Comparison of ENCODE assay signal across 12 cellular contexts in the genomic region with DNA sequence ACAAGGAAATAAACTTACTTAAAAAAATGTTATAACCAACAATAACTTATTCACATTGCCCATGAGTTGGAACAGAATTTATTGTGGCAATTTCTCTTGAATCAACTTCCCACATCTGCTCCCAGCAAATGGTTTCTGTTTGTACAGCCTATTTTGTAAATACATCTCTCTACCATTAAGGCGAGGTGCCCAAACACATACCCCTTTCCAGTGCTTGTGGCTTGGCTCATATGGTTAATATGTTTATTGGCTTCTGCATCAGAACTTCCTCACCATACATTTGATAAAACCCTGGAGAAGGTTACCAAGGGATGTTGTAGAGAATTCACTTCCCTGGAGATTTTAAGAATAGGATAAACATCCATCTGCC.
DNase-seq lines count a peak whose midpoint lies in the region; ATAC-seq and TF ChIP-seq lines count a peak whose summit lies in the region.
"Had no signal": no experiment of that assay in that cellular context is flagged by ENCODE, and none has a peak within 500 bp of the region (broad histone marks: within the 10 kb centered on the region; RNA-seq: fewer than 3 reads in every experiment).

No MANE protein-coding gene starts in this region.

- H2AFZ ChIP-seq in Loucy (ENCODE audit: low read length), result 0 out of 2 replicates have a peak overlapping the region, but pooled peaks have one; percentile 14

- H3F3A ChIP-seq in Loucy (ENCODE audit: low read depth), result no peaks in the 10 kb centered on the region

- no peaks in the 10 kb centered on the region for H3K9me2 ChIP-seq in Loucy (replicated peaks; ENCODE audit: low read depth, low read length)

- peaks cover 20 to 75% (median 59%) of the 10 kb centered on the region in 10 experiments for H3K4me1 ChIP-seq in BLaER1 treated with 17β-estradiol and CSF1 and Interleukin-3, amounts not matched to agents 10 nM and 100 nM
- H3K4me1 ChIP-seq in Loucy (ENCODE audit: insufficient read depth, low read length, poor library complexity, severe bottlenecking) (peaks cover 24% of the 10 kb centered on the region), muscle layer of duodenum (ENCODE audit: control insufficient read depth in 1 of 2, insufficient read depth in 2 of 2, low read length in 2 of 2) (peaks cover 15 to 23% of the 10 kb centered on the region in 2 donors)

- intact Hi-C loops in lower leg skin (cut with DNase I; ENCODE audit: low total_unique reads), result no loop called here

- peak overlapping the region in 7 of 10 experiments; percentile 72 to 84 (median 78); a peak in 14 of 20 replicates for H3K4me3 ChIP-seq in BLaER1 treated with 17β-estradiol and CSF1 and Interleukin-3, amounts not matched to agents 10 nM and 100 nM
- H3K4me3 ChIP-seq in Loucy (ENCODE audit: low read length, poor library complexity, severe bottlenecking) (no peak overlapping the region), coronary artery (peak overlapping the region; percentile 69), muscle layer of duodenum (ENCODE audit: low read depth in 1 of 2, low read length in 2 of 2) (peak overlapping the region; percentile 74 to 78), lower leg skin (ENCODE audit: low read depth, poor library complexity, severe bottlenecking) (no peak overlapping the region)

- no peak for DNase-seq in coronary artery (ENCODE audit: low spot score)
- no peak for DNase-seq in lower leg skin (ENCODE audit: low spot score in 2 of 2)
- no peak for DNase-seq in GM19240 (ENCODE audit: insufficient read length, low spot score)
- no peak for DNase-seq in GDM1 (lab: John Stamatoyannopoulos, UW)
- DNase-seq: activated CD8-positive, alpha-beta memory T cell treated with anti-CD3 and anti-CD28 coated beads, Interleukin-2, amount 10 ng/mL, durations not matched to agents 7 days and 5 days; glutamatergic neuron; naive thymus-derived CD8-positive, alpha-beta T cell; stimulated activated CD4-positive, alpha-beta T cell treated with anti-CD3 and anti-CD28 coated beads, Interleukin-4, amount 100 ng/mL, for 24 hours had no signal

- H3K27me3 ChIP-seq in BLaER1 treated with 17β-estradiol and CSF1 and Interleukin-3, amounts not matched to agents 10 nM and 100 nM, result peaks cover 0 to 60% (median 0%) of the 10 kb centered on the region in 11 experiments; a peak in 5 of 22 replicates
- H3K27me3 ChIP-seq in Loucy (ENCODE audit: insufficient read depth, low read length, poor library complexity, severe bottlenecking) (no peaks in the 10 kb centered on the region), muscle layer of duodenum (ENCODE audit: low read depth, low read length) (peaks cover 5% of the 10 kb centered on the region)

- no peak for ATAC-seq in HG03342 (IDR thresholded peaks at IDR 0.05; ENCODE audit: unreplicated experiment)
- ATAC-seq: activated CD8-positive, alpha-beta memory T cell treated with anti-CD3 and anti-CD28 coated beads, Interleukin-2, amount 10 ng/mL, durations not matched to agents 7 days and 5 days; naive thymus-derived CD8-positive, alpha-beta T cell had no signal

- peak overlapping the region in 8 of 11 experiments; percentile 83 to 95 (median 91); a peak in 15 of 22 replicates for H3K9ac ChIP-seq in BLaER1 treated with 17β-estradiol and CSF1 and Interleukin-3, amounts not matched to agents 10 nM and 100 nM
- H3K9ac ChIP-seq in Loucy (ENCODE audit: low read depth, low read length, poor library complexity, severe bottlenecking), result no peak overlapping the region

- 78 to 88% methylated on average over 1 of the region's 1 CpG for WGBS in lower leg skin, 2 donors

- no peaks in the 10 kb centered on the region for H3K9me3 ChIP-seq in BLaER1 treated with 17β-estradiol and CSF1 and Interleukin-3, amounts not matched to agents 10 nM and 100 nM (replicated peaks in 1 of 11)
- H3K9me3 ChIP-seq in Loucy (ENCODE audit: insufficient read depth, low read depth, low read length) (no peaks in the 10 kb centered on the region), muscle layer of duodenum (ENCODE audit: control insufficient read depth in 1 of 2, low read length in 2 of 2) (no peaks in the 10 kb centered on the region)

- peak overlapping the region; percentile 85 to 99 (median 91); a peak in 21 of 22 replicates for H3K4me2 ChIP-seq in BLaER1 treated with 17β-estradiol and CSF1 and Interleukin-3, amounts not matched to agents 10 nM and 100 nM
- H3K4me2 ChIP-seq in Loucy (ENCODE audit: low read depth, low read length, poor library complexity, severe bottlenecking), result peak overlapping the region; percentile 27

- no peak for TF ChIP-seq CTCF in Loucy (conservative IDR thresholded peaks at IDR 0.05; ENCODE audit: low read length)
- no peak for TF ChIP-seq CTCF in coronary artery (IDR thresholded peaks at IDR 0.05)
- no peak for TF ChIP-seq CTCF in lower leg skin (IDR thresholded peaks at IDR 0.05)

- TF ChIP-seq POLR2A in lower leg skin (IDR thresholded peaks at IDR 0.05), result no peak

- H3K79me2 ChIP-seq in Loucy (ENCODE audit: insufficient read depth, low read length), result no peaks in the 10 kb centered on the region

- peaks cover 0 to 2% (median 0%) of the 10 kb centered on the region in 11 experiments; a peak in 2 of 22 replicates for H4K20me1 ChIP-seq in BLaER1 treated with 17β-estradiol and CSF1 and Interleukin-3, amounts not matched to agents 10 nM and 100 nM
- H4K20me1 ChIP-seq in Loucy (ENCODE audit: insufficient read depth, low read length, poor library complexity, severe bottlenecking), result no peaks in the 10 kb centered on the region

- H3K36me3 ChIP-seq in BLaER1 treated with 17β-estradiol and CSF1 and Interleukin-3, amounts not matched to agents 10 nM and 100 nM, result peaks cover 0 to 10% (median 0%) of the 10 kb centered on the region in 11 experiments; a peak in 4 of 22 replicates
- H3K36me3 ChIP-seq in Loucy (ENCODE audit: insufficient read depth, low read length), result no peaks in the 10 kb centered on the region
- H3K36me3 ChIP-seq in muscle layer of duodenum (ENCODE audit: control insufficient read depth in 1 of 2, insufficient read depth in 2 of 2, low read length in 2 of 2), result no peaks in the 10 kb centered on the region

- H3K27ac ChIP-seq in BLaER1 treated with 17β-estradiol and CSF1 and Interleukin-3, amounts not matched to agents 10 nM and 100 nM, result peak overlapping the region in 8 of 11 experiments; percentile 84 to 94 (median 91); a peak in 13 of 22 replicates
- H3K27ac ChIP-seq in coronary artery (peak overlapping the region; percentile 60 to 80), muscle layer of duodenum (ENCODE audit: low read length) (peak overlapping the region; percentile 78)

Comparison
In these comparisons a context has a peak if more than half of its experiments do, and no peak if none do; other contexts are left out.
1. H3K4me3 ChIP-seq: peak in BLaER1 treated with 17β-estradiol and CSF1 and Interleukin-3, amounts not matched to agents 10 nM and 100 nM (7 of 10), coronary artery (single experiment) and muscle layer of duodenum (2 of 2); none in Loucy (single experiment) and lower leg skin (single experiment).
2. Peak in every context shown above with its lines, with median percentiles within 50 percentile points of each other: H3K27ac ChIP-seq.